ENCODE assay signal across 8 cellular contexts in the genomic region with DNA sequence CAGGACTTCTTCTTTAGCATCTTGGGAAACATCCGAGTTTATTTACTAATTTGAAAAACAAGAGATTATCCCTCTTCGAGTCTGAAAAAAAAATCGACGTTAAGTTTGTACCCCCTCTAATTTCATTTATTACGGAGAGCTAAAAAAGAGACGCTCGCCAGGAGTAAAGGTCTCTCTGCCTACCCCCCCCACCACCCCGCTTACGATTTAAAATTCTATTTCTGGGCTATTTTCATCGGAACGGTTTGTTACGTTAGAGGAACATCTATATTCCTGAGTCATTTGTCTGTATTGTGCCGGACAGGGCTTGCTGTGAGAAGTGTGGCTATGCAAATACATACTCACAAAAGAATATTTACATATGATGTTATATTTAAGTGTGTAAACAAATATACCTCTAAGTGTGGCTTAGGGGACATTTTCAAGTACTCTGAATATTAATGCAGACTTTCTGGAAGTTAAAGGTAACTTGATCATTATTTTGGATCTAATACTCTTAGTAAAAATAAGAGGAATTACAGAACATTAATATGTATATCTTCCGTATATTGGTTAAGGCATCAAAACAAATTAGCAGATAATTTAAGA. TPM values are rescaled to one million over a fixed set of nuclear protein-coding genes. Genes with fewer than 3 reads are reported as not detected.
DNase-seq lines count a peak whose midpoint lies in the region; ATAC-seq and TF ChIP-seq lines count a peak whose summit lies in the region.
"Had no signal": no experiment of that assay in that cellular context is flagged by ENCODE, and none has a peak within 500 bp of the region (broad histone marks: within the 10 kb centered on the region; RNA-seq: fewer than 3 reads in every experiment).

No MANE protein-coding gene starts in this region.

- no TSS peak for BruUV-seq in Caco-2 (replicated peaks; lab: Mats Ljungman, UMichigan)

- WGBS in H9 (ENCODE audit: extremely low coverage, insufficient read length, low lambda C conversion rate), result no CpG with 5 or more reads among the region's 14 CpGs

- CTCF ChIA-PET in Caco-2 (lab: Charles Lee), result interaction anchor here (0.6 kb wide), 1 partner anchor 518 kb away, joined by 3 read pairs; no protein-coding TSS in a partner anchor
- CTCF ChIA-PET in activated CD8-positive, alpha-beta T cell treated with anti-CD3 and anti-CD28 coated beads for 36 hours (lab: Charles Lee), result interaction anchor here (1.1 to 2.7 kb wide), 4 partner anchors 8 to 537 kb away, joined by 3 to 10 read pairs (median 6); a partner anchor contains a TSS

- no peak overlapping the region for H3K4me3 ChIP-seq in Caco-2 (ENCODE audit: low read depth, low read length)

- no peak overlapping the region for H2BK120ac ChIP-seq in H9 (ENCODE audit: low read depth, low read length, poor library complexity, severe bottlenecking)

- H3K56ac ChIP-seq in H9 (ENCODE audit: insufficient read length, low read depth, low read length), result no peak overlapping the region

- H3K27me3 Mint-ChIP-seq in Caco-2 (ENCODE audit: insufficient read depth, unreplicated experiment) (peaks cover 10% of the 10 kb centered on the region), H9 (ENCODE audit: low read depth) (peaks cover 73% of the 10 kb centered on the region), naive B cell (peaks cover 48 to 58% (median 50%) of the 10 kb centered on the region in 3 donors), CD14-positive monocyte (ENCODE audit: low read depth in 3 of 3) (peaks cover 67 to 73% (median 71%) of the 10 kb centered on the region in 3 donors)
- H3K27me3 Mint-ChIP-seq in activated CD8-positive, alpha-beta T cell treated with anti-CD3 and anti-CD28 coated beads for 36 hours, result peaks cover 55% of the 10 kb centered on the region

- H3K79me1 ChIP-seq in H9 (ENCODE audit: insufficient read depth, low read depth, low read length, poor library complexity, severe bottlenecking), result no peaks in the 10 kb centered on the region

- peaks cover 39% of the 10 kb centered on the region for H3K23me2 ChIP-seq in H9 (ENCODE audit: insufficient read length, low read depth, low read length, poor library complexity, severe bottlenecking)

- no peak overlapping the region for H2AFZ ChIP-seq in H9 (ENCODE audit: low read length)

- H3K27ac Mint-ChIP-seq in Caco-2 (ENCODE audit: unreplicated experiment) (no peak overlapping the region), H9 (no peak overlapping the region), naive B cell (peak overlapping the region in 5 of 6 donors; percentile 18 to 93 (median 84)), CD14-positive monocyte (no peak overlapping the region)
- H3K27ac Mint-ChIP-seq in activated CD8-positive, alpha-beta T cell treated with anti-CD3 and anti-CD28 coated beads for 36 hours, result no peak overlapping the region

- H4K8ac ChIP-seq in H9 (replicated peaks; ENCODE audit: insufficient read length, low read depth, low read length), result no peak overlapping the region

- no peak for DNase-seq in Caco-2
- DNase-seq in H9, result no peak
- DNase-seq in activated CD8-positive, alpha-beta T cell treated with anti-CD3 and anti-CD28 coated beads for 36 hours, result no peak
- no peak for DNase-seq in naive B cell
- DNase-seq in hypothalamus (lab: John Stamatoyannopoulos, UW), result no peak
- no peak for DNase-seq in middle frontal gyrus (ENCODE audit: extremely low spot score, low spot score)
- no peak for DNase-seq in CD14-positive monocyte (ENCODE audit: low spot score)
- DNase-seq: RPMI8226 had no signal

- peaks cover 10% of the 10 kb centered on the region; the same call in 1 of the 2 replicates for H3K4me1 ChIP-seq in Caco-2
- H3K4me1 ChIP-seq in H9 (ENCODE audit: insufficient read depth, low read length), result no peaks in the 10 kb centered on the region

- no peak overlapping the region for H2BK20ac ChIP-seq in H9 (ENCODE audit: low read depth, low read length, poor library complexity, severe bottlenecking)

- no peak overlapping the region for H4K5ac ChIP-seq in H9 (ENCODE audit: insufficient read length, low read depth, low read length)

- no peaks in the 10 kb centered on the region; the same call in 1 of the 2 replicates for H3K79me2 ChIP-seq in H9 (ENCODE audit: insufficient read depth, low read length)

- peak overlapping the region; percentile 83 for H3K4me3 Mint-ChIP-seq in Caco-2 (ENCODE audit: unreplicated experiment)
- H3K4me3 Mint-ChIP-seq in H9, result peak overlapping the region; percentile 53 to 89
- peak overlapping the region; percentile 65 for H3K4me3 Mint-ChIP-seq in activated CD8-positive, alpha-beta T cell treated with anti-CD3 and anti-CD28 coated beads for 36 hours
- peak overlapping the region in 6 of 8 donors; percentile 81 to 91 (median 88) for H3K4me3 Mint-ChIP-seq in naive B cell
- H3K4me3 Mint-ChIP-seq in CD14-positive monocyte, result peak overlapping the region in 1 of 2 donors; percentile 96

- no peak overlapping the region for H2BK15ac ChIP-seq in H9 (ENCODE audit: low read depth, low read length)

- H3K14ac ChIP-seq in H9 (ENCODE audit: insufficient read depth, low read length), result no peak overlapping the region

- no peak overlapping the region for H3T11ph ChIP-seq in H9 (ENCODE audit: low read length)

- peaks cover 6% of the 10 kb centered on the region for H3K36me3 Mint-ChIP-seq in Caco-2 (ENCODE audit: insufficient read depth, unreplicated experiment)
- H3K36me3 Mint-ChIP-seq in H9 (ENCODE audit: insufficient read depth in 1 of 3, low read depth in 3 of 3), result peaks cover under 1% of the 10 kb centered on the region in 3 experiments; a peak in 3 of 7 replicates
- H3K36me3 Mint-ChIP-seq in activated CD8-positive, alpha-beta T cell treated with anti-CD3 and anti-CD28 coated beads for 36 hours (ENCODE audit: low read depth), result peaks cover 3% of the 10 kb centered on the region
- H3K36me3 Mint-ChIP-seq in naive B cell, result peaks cover 11 to 32% of the 10 kb centered on the region in 2 donors
- peaks cover 19 to 29% of the 10 kb centered on the region in 2 donors for H3K36me3 Mint-ChIP-seq in CD14-positive monocyte

- H3K27ac ChIP-seq in H9 (ENCODE audit: insufficient read length, low read depth, low read length), result no peak overlapping the region

- H3K9ac ChIP-seq in H9 (ENCODE audit: extremely low read depth, insufficient read length, low read length), result no peak overlapping the region

- H3K4ac ChIP-seq in H9 (ENCODE audit: low read depth, low read length), result no peak overlapping the region

- intact Hi-C loops in Caco-2 (cut with micrococcal nuclease; ENCODE audit: unreplicated experiment) (loop anchor here (5.0 to 10.0 kb wide), 2 partner anchors 115 to 493 kb away; no protein-coding TSS in a partner anchor), CD14-positive monocyte (cut with micrococcal nuclease) (no loop called here)
- intact Hi-C loops in activated CD8-positive, alpha-beta T cell treated with anti-CD3 and anti-CD28 coated beads for 36 hours (cut with micrococcal nuclease), result loop anchor here (10.0 kb wide), 2 partner anchors 207 to 327 kb away; no protein-coding TSS in a partner anchor

- no peak overlapping the region for H4K91ac ChIP-seq in H9 (ENCODE audit: insufficient read length, low read depth, low read length)

- no peak overlapping the region for H2BK12ac ChIP-seq in H9 (ENCODE audit: insufficient read length, low read depth, low read length)

- H3K4me1 Mint-ChIP-seq in Caco-2 (ENCODE audit: low read depth, unreplicated experiment) (peaks cover 7% of the 10 kb centered on the region), H9 (peaks cover 43 to 53% of the 10 kb centered on the region in 2 experiments), naive B cell (peaks cover 52 to 58% (median 54%) of the 10 kb centered on the region in 3 donors), CD14-positive monocyte (peaks cover 72% of the 10 kb centered on the region)
- H3K4me1 Mint-ChIP-seq in activated CD8-positive, alpha-beta T cell treated with anti-CD3 and anti-CD28 coated beads for 36 hours (ENCODE audit: low read depth), result peaks cover 64% of the 10 kb centered on the region

- no peaks in the 10 kb centered on the region for H3K36me3 ChIP-seq in Caco-2 (ENCODE audit: control insufficient read depth, insufficient read depth, low read length)

- ATAC-seq in activated CD8-positive, alpha-beta T cell treated with anti-CD3 and anti-CD28 coated beads for 36 hours, result no peak
- no peak for ATAC-seq in naive B cell (ENCODE audit: low read depth in 2 of 2)

- H2BK5ac ChIP-seq in H9 (ENCODE audit: insufficient read length, low read length), result no peak overlapping the region

- H3K18ac ChIP-seq in H9 (ENCODE audit: insufficient read length, low read depth, low read length), result no peak overlapping the region

- H4K20me1 ChIP-seq in H9 (ENCODE audit: control insufficient read depth, insufficient read depth, insufficient read length), result no peaks in the 10 kb centered on the region

- POLR2A ChIA-PET in Caco-2 (lab: Charles Lee), result no interaction called here
- POLR2A ChIA-PET in activated CD8-positive, alpha-beta T cell treated with anti-CD3 and anti-CD28 coated beads for 36 hours (lab: Charles Lee), result interaction anchor here (1.2 kb wide), 1 partner anchor 10 kb away, joined by 3 read pairs; no protein-coding TSS in a partner anchor

- TF ChIP-seq CTCF in Caco-2 (IDR thresholded peaks at IDR 0.05; ENCODE audit: insufficient read depth in 1 of 2, low read depth in 1 of 2, low read length in 1 of 2, severe bottlenecking in 1 of 2, unreplicated experiment in 1 of 2) (no peak), H9 (conservative IDR thresholded peaks at IDR 0.05) (no peak), CD14-positive monocyte (IDR thresholded peaks at IDR 0.05) (no peak)
- no peak for TF ChIP-seq CTCF in activated CD8-positive, alpha-beta T cell treated with anti-CD3 and anti-CD28 coated beads for 36 hours (IDR thresholded peaks at IDR 0.05)

- H3K9me3 Mint-ChIP-seq in Caco-2 (ENCODE audit: unreplicated experiment) (no peaks in the 10 kb centered on the region), H9 (peaks cover 0 to 4% of the 10 kb centered on the region in 2 experiments; a peak in 3 of 5 replicates), naive B cell (peaks cover 4 to 37% (median 15%) of the 10 kb centered on the region in 7 donors), CD14-positive monocyte (peaks cover 0 to 54% (median 44%) of the 10 kb centered on the region in 7 donors)
- peaks cover under 1% of the 10 kb centered on the region for H3K9me3 Mint-ChIP-seq in activated CD8-positive, alpha-beta T cell treated with anti-CD3 and anti-CD28 coated beads for 36 hours

- H3K23ac ChIP-seq in H9 (ENCODE audit: insufficient read length, low read depth, low read length), result no peak overlapping the region

- H3K27me3 ChIP-seq in Caco-2 (replicated peaks; ENCODE audit: control insufficient read depth, insufficient read depth, low read length) (no peaks in the 10 kb centered on the region; the same call in none of the 2 replicates), H9 (ENCODE audit: insufficient read depth, low read length) (peaks cover 41% of the 10 kb centered on the region)

- no peak overlapping the region for H2AK5ac ChIP-seq in H9 (ENCODE audit: insufficient read length, low read length)

- H3K4me2 ChIP-seq in H9 (ENCODE audit: insufficient read depth, insufficient read length, low read length), result peak overlapping the region; percentile 71

- H3K9me3 ChIP-seq in Caco-2, result no peaks in the 10 kb centered on the region
- H3K9me3 ChIP-seq in H9 (ENCODE audit: control insufficient read depth, low read depth, low read length), result no peaks in the 10 kb centered on the region

RNA-seq across cellular contexts. Expression of a gene that starts 1.4 kb away (rescaled TPM):
- total RNA-seq in Caco-2 (2022) (0.61 and 0.63 TPM in 2 replicates), H9 (2021) (not detected in 2 replicates)
- total RNA-seq in activated CD8-positive, alpha-beta T cell treated with anti-CD3 and anti-CD28 coated beads for 36 hours, result not detected
- polyA plus RNA-seq in naive B cell (ENCODE audit: low read depth in 6 of 6) (not detected), CD14-positive monocyte (not detected)

RNA-seq across cellular contexts. Expression of a gene that starts 2.3 kb away (rescaled TPM):
- 34.6 and 38.4 TPM in 2 replicates for total RNA-seq in Caco-2 (2022)
- 34.1 and 37.9 TPM in 2 replicates for total RNA-seq in H9 (2021)
- total RNA-seq in activated CD8-positive, alpha-beta T cell treated with anti-CD3 and anti-CD28 coated beads for 36 hours, result 10 to 100 TPM; 37.9 to 44.7 TPM
- polyA plus RNA-seq in naive B cell (ENCODE audit: low read depth in 6 of 6), result 10 to 100 TPM; 36.5 to 50.2 (median 42.7) TPM
- polyA plus RNA-seq in CD14-positive monocyte, result 10 to 100 TPM; 15.1 to 31.7 TPM

Comparison
In these comparisons a context has a peak if more than half of its experiments do, and no peak if none do; other contexts are left out.
1. H3K27ac Mint-ChIP-seq: peak in naive B cell (5 of 6); none in Caco-2 (single experiment), H9 (0 of 3), activated CD8-positive, alpha-beta T cell treated with anti-CD3 and anti-CD28 coated beads for 36 hours (single experiment) and CD14-positive monocyte (0 of 7).
2. intact Hi-C loops: an anchor here in Caco-2 (5.0 to 10.0 kb wide) and activated CD8-positive, alpha-beta T cell treated with anti-CD3 and anti-CD28 coated beads for 36 hours (10.0 kb wide); none called in CD14-positive monocyte.